18 cellular contexts compared by ENCODE assay signal in the genomic region with DNA sequence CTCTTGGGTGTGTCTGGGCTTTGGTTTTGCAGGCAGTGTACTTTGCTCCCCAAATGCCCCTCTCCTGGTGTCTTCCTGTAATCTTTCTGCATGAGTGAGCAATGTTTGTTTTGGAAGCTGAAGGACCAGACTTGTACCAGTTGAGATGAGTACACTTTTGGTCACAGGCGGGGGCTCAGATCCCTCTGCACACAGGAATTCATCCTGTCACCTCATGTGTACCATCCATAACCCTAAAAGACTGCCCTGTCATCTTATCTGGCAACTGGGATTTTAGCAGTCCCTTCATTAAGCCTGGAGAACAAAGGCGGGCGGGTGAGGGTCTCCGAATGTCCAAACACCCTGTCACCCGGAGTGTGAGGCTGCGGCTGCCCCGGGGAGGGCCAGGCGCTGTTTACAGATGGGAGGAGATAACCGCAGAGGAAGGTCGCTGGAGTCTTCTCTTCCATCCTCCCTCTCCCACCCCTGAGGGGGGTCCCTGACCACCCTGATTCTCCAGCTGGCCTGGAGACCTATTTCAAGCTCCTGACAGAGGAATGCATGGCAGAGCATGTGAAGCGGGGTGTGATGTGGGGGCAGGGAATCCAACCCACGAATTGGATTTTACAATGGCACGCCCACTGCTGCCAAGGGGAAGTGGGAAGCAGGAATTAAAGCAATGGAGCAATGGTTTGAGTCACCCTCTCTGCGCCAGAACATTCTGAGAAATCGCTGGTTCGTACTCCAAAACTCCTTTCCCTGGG.
DNase-seq lines count a peak whose midpoint lies in the region; ATAC-seq, FAIRE-seq and TF ChIP-seq lines count a peak whose summit lies in the region.
"Had no signal": no experiment of that assay in that cellular context is flagged by ENCODE, and none has a peak within 500 bp of the region (broad histone marks: within the 10 kb centered on the region; RNA-seq: fewer than 3 reads in every experiment).

No MANE protein-coding gene starts in this region.

- H3K36me3 ChIP-seq in RWPE2 (ENCODE audit: low read depth) (no peaks in the 10 kb centered on the region), small intestine (ENCODE audit: control insufficient read depth in 2 of 2, insufficient read depth in 2 of 2, low read length in 2 of 2) (no peaks in the 10 kb centered on the region)
- H3K36me3 ChIP-seq: neutrophil had no signal

- no peak for FAIRE-seq in small intestine (lab: Jason Lieb, UNC)

- intact Hi-C loops in head of caudate nucleus (cut with DNase I) (no loop called here), sciatic nerve (cut with DNase I) (no loop called here)

- H3K9me3 ChIP-seq in RWPE2 (ENCODE audit: severe bottlenecking) (no peaks in the 10 kb centered on the region), small intestine (ENCODE audit: control insufficient read depth, low read depth) (no peaks in the 10 kb centered on the region)
- H3K9me3 ChIP-seq: neutrophil had no signal

- H3K27ac ChIP-seq in RWPE2 (ENCODE audit: poor library complexity, severe bottlenecking): no peak overlapping the region
- no peak overlapping the region for H3K27ac ChIP-seq in small intestine (ENCODE audit: low read depth in 1 of 2, low read length in 1 of 2)
- H3K27ac ChIP-seq: 22Rv1, neutrophil had no signal

- H3K4me1 ChIP-seq in RWPE2 (ENCODE audit: insufficient read depth, poor library complexity, severe bottlenecking) (peaks cover 7% of the 10 kb centered on the region), small intestine (ENCODE audit: control insufficient read depth in 2 of 2, insufficient read depth in 1 of 2, low read depth in 1 of 2, low read length in 1 of 2) (no peaks in the 10 kb centered on the region)

- ATAC-seq in RWPE2 (ENCODE audit: low read depth) (peak; percentile 75), sciatic nerve (no peak)
- ATAC-seq: CD8-positive, alpha-beta T cell had no signal

- no peak for TF ChIP-seq CTCF in RWPE2 (IDR thresholded peaks at IDR 0.05; ENCODE audit: poor library complexity, severe bottlenecking)

- WGBS in small intestine, 3 donors: 21 to 47% (median 38%) methylated on average over 16 of the region's 16 CpGs

- peak; percentile 43 for DNase-seq in NCI-H510A treated with DMSO at 0.1 percent for 48 hours (lab: John Stamatoyannopoulos, UW)
- no peak for DNase-seq in NCI-H510A (lab: John Stamatoyannopoulos, UW)
- DNase-seq in RWPE2 (ENCODE audit: low spot score): no peak
- peak; percentile 23 to 88 (median 66) for DNase-seq in head of caudate nucleus
- peak; percentile 4 for DNase-seq in small intestine
- DNase-seq in sciatic nerve (ENCODE audit: low spot score): no peak
- DNase-seq in NCI-H2029 (lab: John Stamatoyannopoulos, UW): no peak
- no peak for DNase-seq in retina
- DNase-seq: activated CD4-positive, alpha-beta T cell treated with anti-CD3 and anti-CD28 coated beads for 4 hours; activated T-cell treated with anti-CD3 and anti-CD28 coated beads, Interleukin-2, amount 50 U/mL, for 1 hour; CD8-positive, alpha-beta T cell; GOT3; NK-92 treated with Interleukin-12 subunit alpha and Interleukin-12 subunit beta, amount 100 ng/mL, for 24 hours; Right ventricle myocardium superior; stimulated activated CD4-positive, alpha-beta T cell treated with anti-CD3 and anti-CD28 coated beads, Interleukin-4, amount 100 ng/mL, for 4 hours; trophoblast cell had no signal

- no peaks in the 10 kb centered on the region for H3K27me3 ChIP-seq in RWPE2 (ENCODE audit: insufficient read depth, poor library complexity, severe bottlenecking)
- no peaks in the 10 kb centered on the region for H3K27me3 ChIP-seq in small intestine (ENCODE audit: control insufficient read depth in 2 of 2, insufficient read depth in 2 of 2, low read length in 2 of 2)
- H3K27me3 ChIP-seq: neutrophil had no signal

- H3K4me3 ChIP-seq in RWPE2 (ENCODE audit: severe bottlenecking) (no peak overlapping the region), small intestine (ENCODE audit: low read depth in 1 of 2, low read length in 2 of 2) (no peak overlapping the region)

Comparison
In these comparisons a context has a peak if more than half of its experiments do, and no peak if none do; other contexts are left out.
1. DNase-seq: peak in NCI-H510A treated with DMSO at 0.1 percent for 48 hours (single experiment), head of caudate nucleus (42 of 42) and small intestine (single experiment); none in NCI-H510A (single experiment), RWPE2 (single experiment), sciatic nerve (single experiment), NCI-H2029 (single experiment) and retina (single experiment).